ENCODE assay signal across 21 cellular contexts in genomic region chr12:77163068-77163810, GRCh38.
"Had no signal": no experiment of that assay in that cellular context is flagged by ENCODE, and none has a peak within 500 bp of the region (broad histone marks: within the 10 kb centered on the region; RNA-seq: fewer than 3 reads in every experiment).

No MANE protein-coding gene starts in this region.

- H3K27ac Mint-ChIP-seq: activated naive CD4-positive, alpha-beta T cell treated with anti-CD3 and anti-CD28 coated beads, Interleukin-2, amount 50 U/mL, for 24 hours; activated T-cell treated with anti-CD3 and anti-CD28 coated beads, Interleukin-2, amount 50 U/mL, for 72 hours; effector memory CD8-positive, alpha-beta T cell; mesothelial cell of epicardium; nephron; stimulated activated naive B cell treated with anti-CD40 and anti-IgM and Interleukin-4, amounts not matched to agents 10 μg/mL and 1 μg/mL and 100 μg/mL, for 72 hours had no signal

- H3K36me3 ChIP-seq: adrenal gland, spleen, thoracic aorta, upper lobe of left lung, WERI-Rb-1 had no signal

- H3K4me3 Mint-ChIP-seq: activated naive CD4-positive, alpha-beta T cell treated with anti-CD3 and anti-CD28 coated beads, Interleukin-2, amount 50 U/mL, for 24 hours; activated T-cell treated with anti-CD3 and anti-CD28 coated beads, Interleukin-2, amount 50 U/mL, for 72 hours; effector memory CD8-positive, alpha-beta T cell; mesothelial cell of epicardium; nephron; stimulated activated naive B cell treated with anti-CD40 and anti-IgM and Interleukin-4, amounts not matched to agents 10 μg/mL and 1 μg/mL and 100 μg/mL, for 72 hours had no signal

- H3K4me3 ChIP-seq: adrenal gland, lung, spleen, thoracic aorta, upper lobe of left lung had no signal

- DNase-seq: activated CD4-positive, alpha-beta T cell treated with anti-CD3 and anti-CD28 coated beads for 1 hour; activated effector memory CD4-positive, alpha-beta T cell treated with anti-CD3 and anti-CD28 coated beads, Interleukin-2, amount 50 U/mL, for 16 hours; activated T-cell treated with anti-CD3 and anti-CD28 coated beads, Interleukin-2, amount 50 U/mL, for 72 hours; adrenal gland; dermis blood vessel endothelial cell; effector memory CD8-positive, alpha-beta T cell; foreskin melanocyte; nucleus accumbens; spleen; stimulated activated CD4-positive, alpha-beta T cell treated with anti-CD3 and anti-CD28 coated beads, Interleukin-4, amount 100 ng/mL, for 4 hours; stimulated activated naive B cell treated with anti-CD40 and anti-IgM and Interleukin-4, amounts not matched to agents 10 μg/mL and 1 μg/mL and 100 μg/mL, for 72 hours; upper lobe of left lung; WERI-Rb-1 had no signal

- H3K27me3 ChIP-seq: adrenal gland, spleen, upper lobe of left lung had no signal

- ATAC-seq: activated T-cell treated with anti-CD3 and anti-CD28 coated beads, Interleukin-2, amount 50 U/mL, for 72 hours; effector memory CD8-positive, alpha-beta T cell; left lobe of liver; sciatic nerve; stimulated activated naive B cell treated with anti-CD40 and anti-IgM and Interleukin-4, amounts not matched to agents 10 μg/mL and 1 μg/mL and 100 μg/mL, for 72 hours had no signal

- H3K36me3 Mint-ChIP-seq: activated naive CD4-positive, alpha-beta T cell treated with anti-CD3 and anti-CD28 coated beads, Interleukin-2, amount 50 U/mL, for 24 hours; mesothelial cell of epicardium; stimulated activated naive B cell treated with anti-CD40 and anti-IgM and Interleukin-4, amounts not matched to agents 10 μg/mL and 1 μg/mL and 100 μg/mL, for 72 hours had no signal

- H3K4me1 Mint-ChIP-seq: activated naive CD4-positive, alpha-beta T cell treated with anti-CD3 and anti-CD28 coated beads, Interleukin-2, amount 50 U/mL, for 24 hours; stimulated activated naive B cell treated with anti-CD40 and anti-IgM and Interleukin-4, amounts not matched to agents 10 μg/mL and 1 μg/mL and 100 μg/mL, for 72 hours had no signal

- H3K4me1 ChIP-seq: adrenal gland, spleen, upper lobe of left lung had no signal

- H3K27ac ChIP-seq: adrenal gland, epithelial cell of prostate, spleen, thoracic aorta, upper lobe of left lung, WERI-Rb-1 had no signal

- H3K9me3 Mint-ChIP-seq: effector memory CD8-positive, alpha-beta T cell; mesothelial cell of epicardium had no signal

- H3K9me3 ChIP-seq: adrenal gland, spleen, thoracic aorta, upper lobe of left lung had no signal

- H3K27me3 Mint-ChIP-seq: activated naive CD4-positive, alpha-beta T cell treated with anti-CD3 and anti-CD28 coated beads, Interleukin-2, amount 50 U/mL, for 24 hours; effector memory CD8-positive, alpha-beta T cell had no signal
